In genomic region chr19:51548891-51549305, GRCh38 we compare ENCODE assay signal across 20 cellular contexts. TPM values are rescaled to one million over a fixed set of nuclear protein-coding genes. Genes with fewer than 3 reads are reported as not detected.
"Had no signal": no experiment of that assay in that cellular context is flagged by ENCODE, and none has a peak within 500 bp of the region (broad histone marks: within the 10 kb centered on the region; RNA-seq: fewer than 3 reads in every experiment).

No MANE protein-coding gene starts in this region.

- H3K36me3 Mint-ChIP-seq: type B pancreatic cell had no signal

- H3K27ac Mint-ChIP-seq: activated T-helper 1 cell treated with anti-CD3 and anti-CD28 coated beads, Interleukin-12 subunit alpha, Interleukin-12 subunit beta, Interleukin-2, Interleukin-4 antibody, amounts not matched to agents 30 ng/mL and 10 ng/mL and 1 ng/mL, durations not matched to agents 14 hours and 24 hours and 36 hours; progenitor cell of endocrine pancreas; stimulated activated naive CD8-positive, alpha-beta T cell treated with anti-CD3 and anti-CD28 coated beads, Interleukin-15, Interleukin-2, amounts not matched to agents 100 ng/mL and 50 ng/mL, for 24 hours; type B pancreatic cell had no signal

- H3K9me3 Mint-ChIP-seq: activated T-helper 1 cell treated with anti-CD3 and anti-CD28 coated beads, Interleukin-12 subunit alpha, Interleukin-12 subunit beta, Interleukin-2, Interleukin-4 antibody, amounts not matched to agents 30 ng/mL and 10 ng/mL and 1 ng/mL, durations not matched to agents 14 hours and 24 hours and 36 hours; stimulated activated naive CD8-positive, alpha-beta T cell treated with anti-CD3 and anti-CD28 coated beads, Interleukin-15, Interleukin-2, amounts not matched to agents 100 ng/mL and 50 ng/mL, for 24 hours had no signal

- H3K4me3 Mint-ChIP-seq: activated T-helper 1 cell treated with anti-CD3 and anti-CD28 coated beads, Interleukin-12 subunit alpha, Interleukin-12 subunit beta, Interleukin-2, Interleukin-4 antibody, amounts not matched to agents 30 ng/mL and 10 ng/mL and 1 ng/mL, durations not matched to agents 14 hours and 24 hours and 36 hours; stimulated activated naive CD8-positive, alpha-beta T cell treated with anti-CD3 and anti-CD28 coated beads, Interleukin-15, Interleukin-2, amounts not matched to agents 100 ng/mL and 50 ng/mL, for 24 hours; type B pancreatic cell had no signal

- DNase-seq: activated CD4-positive, alpha-beta T cell treated with anti-CD3 and anti-CD28 coated beads for 4 hours; anterior cingulate cortex; brain microvascular endothelial cell; cerebellar nuclear complex; effector memory CD4-positive, alpha-beta T cell; foreskin melanocyte; left ventricle myocardium inferior; mesendoderm; right cardiac atrium; stimulated activated CD4-positive, alpha-beta T cell treated with anti-CD3 and anti-CD28 coated beads, Interleukin-4, amount 100 ng/mL, for 24 hours; WERI-Rb-1 had no signal

- ATAC-seq: right cardiac atrium had no signal

RNA-seq across cellular contexts. Expression of gene SIGLEC6, which starts 17.4 kb away (rescaled TPM):
- total RNA-seq: activated CD8-positive, alpha-beta memory T cell treated with anti-CD3 and anti-CD28 coated beads for 36 hours; fibroblast of lung; kidney epithelial cell; progenitor cell of endocrine pancreas had no signal
- polyA plus RNA-seq: fibroblast of lung, neural cell, right cardiac atrium had no signal

RNA-seq across cellular contexts. Expression of gene SIGLEC12, which starts 47.3 kb away (rescaled TPM):
- total RNA-seq: fibroblast of lung, kidney epithelial cell, progenitor cell of endocrine pancreas, suprapubic skin had no signal
- polyA plus RNA-seq: fibroblast of lung, neural cell had no signal
